In genomic region chr7:42945821-42946615, GRCh38 we compare ENCODE assay signal across 9 cellular contexts. TPM values are rescaled to one million over a fixed set of nuclear protein-coding genes. Genes with fewer than 3 reads are reported as not detected.
DNase-seq lines count a peak whose midpoint lies in the region; ATAC-seq, FAIRE-seq and TF ChIP-seq lines count a peak whose summit lies in the region.
"Had no signal": no experiment of that assay in that cellular context is flagged by ENCODE, and none has a peak within 500 bp of the region (broad histone marks: within the 10 kb centered on the region; RNA-seq: fewer than 3 reads in every experiment).

No MANE protein-coding gene starts in this region.

- H3K27me3 ChIP-seq in sigmoid colon, result no peaks in the 10 kb centered on the region

- no peak overlapping the region for H3K4me3 ChIP-seq in sigmoid colon

- no peak for TF ChIP-seq CTCF in HFFc6 (IDR thresholded peaks at IDR 0.05)
- TF ChIP-seq CTCF in sigmoid colon (IDR thresholded peaks at IDR 0.05), result no peak

- intact Hi-C loops in activated CD4-positive, alpha-beta T cell treated with anti-CD3 and anti-CD28 coated beads for 36 hours (cut with DNase I, micrococcal nuclease), result loop anchor here in 1 of 2 experiments (10.0 kb wide), 1 partner anchor 409 kb away; no protein-coding TSS in a partner anchor
- intact Hi-C loops in sciatic nerve (cut with DNase I), result no loop called here
- intact Hi-C loops in sigmoid colon (cut with DNase I), result loop anchor here (2.0 kb wide), 1 partner anchor 309 kb away; no protein-coding TSS in a partner anchor

- peaks cover 0 to 3% (median 0%) of the 10 kb centered on the region in 4 donors for H3K4me1 ChIP-seq in sigmoid colon

- peak; percentile 28 for DNase-seq in activated CD4-positive, alpha-beta T cell treated with anti-CD3 and anti-CD28 coated beads for 36 hours
- no peak for DNase-seq in activated CD4-positive, alpha-beta T cell treated with anti-CD3 and anti-CD28 coated beads, Interleukin-2, amount 50 U/mL, for 48 hours
- DNase-seq in HFFc6 (no peak), RPMI7951 (ENCODE audit: low read depth) (peak; percentile 51), sciatic nerve (ENCODE audit: low spot score) (no peak), frontal cortex (ENCODE audit: low spot score in 2 of 2) (no peak), sigmoid colon (no peak), NCI-H524 treated with DMSO at 0.1 percent for 48 hours (lab: John Stamatoyannopoulos, UW) (no peak)
- DNase-seq: activated CD4-positive, CD25-positive, alpha-beta regulatory T cell treated with anti-CD3 and anti-CD28 coated beads, Interleukin-2, amount 50 U/mL, for 72 hours had no signal

- WGBS in sigmoid colon, 2 donors, result 25 to 29% methylated on average over 4 of the region's 4 CpGs

- POLR2A ChIA-PET in activated CD4-positive, alpha-beta T cell treated with anti-CD3 and anti-CD28 coated beads for 36 hours (lab: Charles Lee), result no interaction called here

- H3K36me3 ChIP-seq in sigmoid colon, result no peaks in the 10 kb centered on the region

- no peak for TF ChIP-seq POLR2A in sigmoid colon (IDR thresholded peaks at IDR 0.05)

- no peak for TF ChIP-seq EP300 in sigmoid colon (IDR thresholded peaks at IDR 0.05)

- no peaks in the 10 kb centered on the region for H3K9me3 Mint-ChIP-seq in activated CD4-positive, alpha-beta T cell treated with anti-CD3 and anti-CD28 coated beads for 36 hours (ENCODE audit: low read depth)
- H3K9me3 Mint-ChIP-seq in HFFc6, result no peaks in the 10 kb centered on the region

- H3K27ac ChIP-seq in sigmoid colon, result no peak overlapping the region

- H3K27ac Mint-ChIP-seq in activated CD4-positive, alpha-beta T cell treated with anti-CD3 and anti-CD28 coated beads for 36 hours, result peak overlapping the region; percentile 37
- peak overlapping the region; percentile 70 for H3K27ac Mint-ChIP-seq in HFFc6

- no peaks in the 10 kb centered on the region for H3K9me3 ChIP-seq in sigmoid colon

- H3K27me3 Mint-ChIP-seq in activated CD4-positive, alpha-beta T cell treated with anti-CD3 and anti-CD28 coated beads for 36 hours, result no peaks in the 10 kb centered on the region
- no peaks in the 10 kb centered on the region for H3K27me3 Mint-ChIP-seq in HFFc6 (ENCODE audit: insufficient read depth)

- peaks cover 13% of the 10 kb centered on the region for H3K4me1 Mint-ChIP-seq in activated CD4-positive, alpha-beta T cell treated with anti-CD3 and anti-CD28 coated beads for 36 hours
- peaks cover 37% of the 10 kb centered on the region for H3K4me1 Mint-ChIP-seq in HFFc6 (ENCODE audit: low read depth)

- FAIRE-seq in frontal cortex (lab: Jason Lieb, UNC), result no peak

- CTCF ChIA-PET in activated CD4-positive, alpha-beta T cell treated with anti-CD3 and anti-CD28 coated beads for 36 hours (lab: Charles Lee), result interaction anchor here (0.5 to 2.0 kb wide), 6 partner anchors 10 to 317 kb away, joined by 3 to 6 read pairs (median 4); partner anchors contain the start of genes C7orf25, MRPL32 and PSMA2

- ATAC-seq in activated CD4-positive, alpha-beta T cell treated with anti-CD3 and anti-CD28 coated beads for 36 hours, result peak; percentile 84
- ATAC-seq in sciatic nerve, result peak; percentile 20

- peak overlapping the region; percentile 42 for H3K4me3 Mint-ChIP-seq in activated CD4-positive, alpha-beta T cell treated with anti-CD3 and anti-CD28 coated beads for 36 hours
- H3K4me3 Mint-ChIP-seq in HFFc6, result peak overlapping the region; percentile 80

- no peaks in the 10 kb centered on the region for H3K36me3 Mint-ChIP-seq in activated CD4-positive, alpha-beta T cell treated with anti-CD3 and anti-CD28 coated beads for 36 hours (ENCODE audit: low read depth)
- H3K36me3 Mint-ChIP-seq in HFFc6 (ENCODE audit: low read depth), result no peaks in the 10 kb centered on the region

RNA-seq across cellular contexts. Expression of gene MRPL32, which starts 13.8 kb away (rescaled TPM):
- 10 to 100 TPM; 74.7 to 75.5 TPM for total RNA-seq in activated CD4-positive, alpha-beta T cell treated with anti-CD3 and anti-CD28 coated beads for 36 hours
- total RNA-seq in HFFc6 (2021; fragmentation: NEBNext Ultra II Directional; extraction: Animal tissue kit (Norgen Biotek cat#: 25700)), result 10 to 100 TPM; 49.2 to 69.6 (median 58.8) TPM
- total RNA-seq in RPMI7951 (2014; rRNA removed; shearing (Covaris generic)), result 85.3 and 88.1 TPM in 2 replicates
- total RNA-seq in sciatic nerve, result 45.3 TPM
- 48.5 TPM for total RNA-seq in frontal cortex
- total RNA-seq in sigmoid colon, result 10 to 100 TPM; 53.2 to 85.7 (median 68.4) TPM
- 10 to 100 TPM; 42.6 to 69.6 (median 62.4) TPM for polyA plus RNA-seq in sigmoid colon

RNA-seq across cellular contexts. Expression of gene PSMA2, which starts 14.0 kb away (rescaled TPM):
- 100 to 1,000 TPM; 109 to 217 TPM for total RNA-seq in activated CD4-positive, alpha-beta T cell treated with anti-CD3 and anti-CD28 coated beads for 36 hours
- total RNA-seq in HFFc6 (2021; fragmentation: NEBNext Ultra II Directional; extraction: Animal tissue kit (Norgen Biotek cat#: 25700)), result 100 to 1,000 TPM; 105 to 140 (median 115) TPM
- total RNA-seq in RPMI7951 (2014; rRNA removed; shearing (Covaris generic)), result 428 and 438 TPM in 2 replicates
- total RNA-seq in sciatic nerve, result 48.4 TPM
- 57.9 TPM for total RNA-seq in frontal cortex
- total RNA-seq in sigmoid colon, result 10 to 100 TPM; 39.1 to 81.3 (median 68.0) TPM
- polyA plus RNA-seq in sigmoid colon, result 100 to 1,000 TPM; 133 to 171 (median 152) TPM

RNA-seq across cellular contexts. Expression of gene C7orf25, which starts 34.1 kb away (rescaled TPM):
- 1 to 10 TPM; 2.7 to 5.4 TPM for total RNA-seq in activated CD4-positive, alpha-beta T cell treated with anti-CD3 and anti-CD28 coated beads for 36 hours
- 1 to 10 TPM; 4.3 to 8.3 (median 6.8) TPM for total RNA-seq in HFFc6 (2021; fragmentation: NEBNext Ultra II Directional; extraction: Animal tissue kit (Norgen Biotek cat#: 25700))
- 6.1 and 18.7 TPM in 2 replicates for total RNA-seq in RPMI7951 (2014; rRNA removed; shearing (Covaris generic))
- total RNA-seq in sciatic nerve (10.1 TPM), frontal cortex (8.6 TPM), sigmoid colon (10 to 100 TPM in 2 of 4 donors, 1 to 10 TPM in 2; 5.4 to 13.0 (median 8.9) TPM)
- polyA plus RNA-seq in sigmoid colon, result 1 to 10 TPM; 3.9 to 9.0 (median 5.3) TPM

Comparison
In these comparisons a context has a peak if more than half of its experiments do, and no peak if none do; other contexts are left out.
1. DNase-seq: peak in activated CD4-positive, alpha-beta T cell treated with anti-CD3 and anti-CD28 coated beads for 36 hours (single experiment) and RPMI7951 (single experiment); none in activated CD4-positive, alpha-beta T cell treated with anti-CD3 and anti-CD28 coated beads, Interleukin-2, amount 50 U/mL, for 48 hours (0 of 2), HFFc6 (single experiment), sciatic nerve (single experiment), frontal cortex (0 of 2), sigmoid colon (single experiment) and NCI-H524 treated with DMSO at 0.1 percent for 48 hours (single experiment).